ENCODE assay signal across 8 cellular contexts in the genomic region with DNA sequence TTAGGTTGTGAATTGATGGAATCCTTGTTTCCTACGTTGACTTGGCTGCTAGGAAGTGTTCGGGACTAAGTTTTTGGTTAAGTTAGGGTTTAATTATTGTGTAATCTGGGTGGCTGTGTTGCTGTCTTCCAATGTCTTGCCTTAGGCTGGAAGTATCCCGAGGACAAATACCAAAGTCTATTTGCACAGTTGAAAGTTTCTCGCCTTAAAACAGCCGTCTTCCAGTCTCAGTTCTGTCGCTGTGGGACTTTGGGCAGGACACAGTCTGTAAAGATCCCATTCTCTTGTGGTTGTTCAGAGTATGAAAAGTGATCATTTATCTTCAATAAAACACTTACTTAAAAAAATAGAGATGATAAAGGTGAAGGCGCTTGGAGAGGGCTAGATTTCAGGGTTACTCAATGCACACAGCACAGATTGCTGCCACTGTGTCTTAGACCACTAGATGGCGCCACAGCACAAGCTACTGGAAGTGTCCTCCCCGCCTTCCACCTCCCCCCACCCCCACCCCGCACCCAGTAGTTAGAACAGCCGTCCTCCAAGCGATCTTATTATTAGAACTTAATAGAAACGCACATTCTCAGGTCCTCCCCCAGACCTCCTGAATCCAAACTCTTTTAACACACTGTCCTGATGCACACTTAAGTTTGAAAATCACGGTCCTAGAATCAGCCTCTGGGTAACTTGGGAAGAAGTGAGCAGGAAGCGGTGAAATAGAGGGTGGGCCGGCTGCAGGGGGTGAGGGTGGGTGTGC. TPM values are rescaled to one million over a fixed set of nuclear protein-coding genes. Genes with fewer than 3 reads are reported as not detected.
DNase-seq lines count a peak whose midpoint lies in the region; ATAC-seq and TF ChIP-seq lines count a peak whose summit lies in the region.

No MANE protein-coding gene starts in this region.

- peak overlapping the region; percentile 14 for H3K4me3 ChIP-seq in BJ (ENCODE audit: low read depth, low read length)
- H3K4me3 ChIP-seq in H7 (ENCODE audit: insufficient read depth, low read depth, low read length), result no peak overlapping the region
- peak overlapping the region in 1 of 2 donors; percentile 34 for H3K4me3 ChIP-seq in cardiac fibroblast (replicated peaks in 1 of 2; ENCODE audit: low read depth in 2 of 2, low read length in 2 of 2)

- intact Hi-C loops in left colon (cut with DNase I, micrococcal nuclease), result loop anchor here in 1 of 2 donors (10.0 kb wide), 1 partner anchor 984 kb away; no protein-coding TSS in a partner anchor

- TF ChIP-seq CTCF in BJ (IDR thresholded peaks at IDR 0.05; ENCODE audit: insufficient read depth, low read depth, low read length) (peak; percentile 86), cardiac fibroblast (IDR thresholded peaks at IDR 0.05; ENCODE audit: low read depth, low read length) (peak; percentile 81)

- POLR2A ChIA-PET in BJ (lab: Charles Lee), result no interaction called here

- CTCF ChIA-PET in BJ (lab: Yijun Ruan, JAX), result interaction anchor here (0.8 to 3.4 kb wide), 3 partner anchors 113 to 703 kb away, joined by 3 to 25 read pairs (median 10); no protein-coding TSS in a partner anchor

- ATAC-seq in left colon (peak; percentile 86), HG03159 (IDR thresholded peaks at IDR 0.05; ENCODE audit: unreplicated experiment) (no peak)

- no peaks in the 10 kb centered on the region for H3K36me3 ChIP-seq in BJ (ENCODE audit: control insufficient read depth, insufficient read depth, low read length)
- H3K36me3 ChIP-seq in H7 (replicated peaks; ENCODE audit: control insufficient read depth, insufficient read depth, low read length), result no peaks in the 10 kb centered on the region

- DNase-seq in BJ (ENCODE audit: low read depth) (no peak), H7 (peak; percentile 97), NCI-H2196 (lab: John Stamatoyannopoulos, UW; ENCODE audit: unreplicated experiment) (peak; percentile 91), cardiac fibroblast (ENCODE audit: low read depth in 2 of 2) (peak; percentile 83 to 84), left colon (peak; percentile 73 to 91)
- peak; percentile 73 for DNase-seq in activated CD4-positive, CD25-positive, alpha-beta regulatory T cell treated with anti-CD3 and anti-CD28 coated beads, Interleukin-2, amount 50 U/mL, for 16 hours (ENCODE audit: low read depth, low spot score)
- DNase-seq in stimulated activated CD4-positive, alpha-beta T cell treated with anti-CD3 and anti-CD28 coated beads, Interleukin-2, amount 100 ng/mL, for 4 hours (ENCODE audit: low read depth), result peak; percentile 73

- H3K27me3 ChIP-seq in BJ (ENCODE audit: control insufficient read depth, insufficient read depth, low read length) (no peaks in the 10 kb centered on the region), H7 (ENCODE audit: control insufficient read depth, insufficient read depth, low read length) (no peaks in the 10 kb centered on the region)

RNA-seq across cellular contexts. Expression of gene AKAP1, which starts 45.8 kb away (rescaled TPM):
- polyA plus RNA-seq in BJ (2011; rRNA removed), result 8.1 and 15.7 TPM in 2 replicates
- 18.9 and 21.2 TPM in 2 replicates for polyA minus RNA-seq in BJ (2011; rRNA and poly(A)+ RNA removed)
- 62.6 and 67.8 TPM in 2 replicates for total RNA-seq in H7 (2014; rRNA removed; shearing (Covaris generic))
- 100 to 1,000 TPM; 129 to 145 TPM for total RNA-seq in left colon
